ENCODE assay signal across 1 cellular context in genomic region chr12:120674172-120674571, GRCh38.
TF ChIP-seq lines count a peak whose summit lies in the region.

No MANE protein-coding gene starts in this region.

TF ChIP-seq in HepG2, 621 proteins besides CTCF, POLR2A, EP300 and RAD21:
- no peak for TF ChIP-seq ZNF205 (CRISPR knock-in tag; IDR thresholded peaks at IDR 0.05)
- peak; percentile 61; the same call in 1 of the 2 replicates for TF ChIP-seq ZNF329 (CRISPR knock-in tag; IDR thresholded peaks at IDR 0.05; ENCODE audit: low read depth)
TF ChIP-seq in HepG2: peak in this region for 1.
